Comparison of ENCODE assay signal across 1 cellular context in genomic region chr14:52552063-52552988, GRCh38.
TF ChIP-seq lines count a peak whose summit lies in the region.

Gene GPR137C (plus strand): TSS chr14:52552836. CDS start chr14:52553148, 312 bp downstream.
Gene TXNDC16 (minus strand): TSS chr14:52552505. CDS start chr14:52543557, 8,948 bp downstream.

TF ChIP-seq in HEK293, 187 proteins besides CTCF, POLR2A, EP300 and RAD21 (continued from another document and continues in another):
- TF ChIP-seq ZNF692 (tag by site-specific recombination; IDR thresholded peaks at IDR 0.05), result no peak
- no peak for TF ChIP-seq ZNF626 (tag by site-specific recombination; IDR thresholded peaks at IDR 0.05)
- no peak for TF ChIP-seq AEBP2 (tag by site-specific recombination; IDR thresholded peaks at IDR 0.05; ENCODE audit: borderline replicate concordance)
- TF ChIP-seq SCRT2 (tag by site-specific recombination; IDR thresholded peaks at IDR 0.05), result no peak
- TF ChIP-seq ZBTB17 (tag by site-specific recombination; IDR thresholded peaks at IDR 0.05), result peak; percentile 76
- TF ChIP-seq ZIC2 (tag by site-specific recombination; IDR thresholded peaks at IDR 0.05), result peak; percentile 41
- TF ChIP-seq SP2 (tag by site-specific recombination; IDR thresholded peaks at IDR 0.05), result peak; percentile 96
- TF ChIP-seq, protein P1, sequence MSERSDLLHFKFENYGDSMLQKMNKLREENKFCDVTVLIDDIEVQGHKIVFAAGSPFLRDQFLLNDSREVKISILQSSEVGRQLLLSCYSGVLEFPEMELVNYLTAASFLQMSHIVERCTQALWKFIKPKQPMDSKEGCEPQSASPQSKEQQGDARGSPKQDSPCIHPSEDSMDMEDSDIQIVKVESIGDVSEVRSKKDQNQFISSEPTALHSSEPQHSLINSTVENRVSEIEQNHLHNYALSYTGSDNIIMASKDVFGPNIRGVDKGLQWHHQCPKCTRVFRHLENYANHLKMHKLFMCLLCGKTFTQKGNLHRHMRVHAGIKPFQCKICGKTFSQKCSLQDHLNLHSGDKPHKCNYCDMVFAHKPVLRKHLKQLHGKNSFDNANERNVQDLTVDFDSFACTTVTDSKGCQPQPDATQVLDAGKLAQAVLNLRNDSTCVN (tag by site-specific recombination; optimal IDR thresholded peaks at IDR 0.05), result peak; percentile 72
- peak; percentile 75; the same call in 1 of the 2 replicates for TF ChIP-seq ZFP37 (tag by site-specific recombination; IDR thresholded peaks at IDR 0.05)
- TF ChIP-seq ZXDB (tag by site-specific recombination; IDR thresholded peaks at IDR 0.05), result 0 out of 2 replicates have a peak, but pooled peaks have one; percentile 25
- no peak for TF ChIP-seq ZNF768 (tag by site-specific recombination; IDR thresholded peaks at IDR 0.05)
- TF ChIP-seq ZNF449 (tag by site-specific recombination; IDR thresholded peaks at IDR 0.05), result no peak
- TF ChIP-seq ZNF621 (tag by site-specific recombination; IDR thresholded peaks at IDR 0.05), result no peak
- TF ChIP-seq KLF16 (tag by site-specific recombination; IDR thresholded peaks at IDR 0.05), result 0 out of 2 replicates have a peak, but pooled peaks have one; percentile 20
- no peak for TF ChIP-seq ZNF184 (tag by site-specific recombination; IDR thresholded peaks at IDR 0.05)
- TF ChIP-seq ZNF521 (tag by site-specific recombination; IDR thresholded peaks at IDR 0.05), result no peak
- TF ChIP-seq ZFP41 (tag by site-specific recombination; IDR thresholded peaks at IDR 0.05; ENCODE audit: borderline replicate concordance), result no peak
- peak; percentile 45; the same call in 1 of the 2 replicates for TF ChIP-seq ZNF76 (tag by site-specific recombination; IDR thresholded peaks at IDR 0.05; ENCODE audit: borderline replicate concordance, low read depth)
- TF ChIP-seq ZSCAN30 (tag by site-specific recombination; IDR thresholded peaks at IDR 0.05), result peak; percentile 98
- no peak for TF ChIP-seq YY1 (tag by site-specific recombination; IDR thresholded peaks at IDR 0.05)
- TF ChIP-seq ZNF121 (tag by site-specific recombination; IDR thresholded peaks at IDR 0.05), result no peak
- no peak for TF ChIP-seq ZNF354C (tag by site-specific recombination; IDR thresholded peaks at IDR 0.05; ENCODE audit: borderline replicate concordance, low read depth)
- no peak for TF ChIP-seq GLI2 (tag by site-specific recombination; IDR thresholded peaks at IDR 0.05; ENCODE audit: borderline replicate concordance, low read depth)
- no peak for TF ChIP-seq ZNF274 (IDR thresholded peaks at IDR 0.05; ENCODE audit: low read length)
- no peak for TF ChIP-seq ZNF274 (tag by site-specific recombination; IDR thresholded peaks at IDR 0.05; ENCODE audit: borderline replicate concordance)
- TF ChIP-seq, protein P2, sequence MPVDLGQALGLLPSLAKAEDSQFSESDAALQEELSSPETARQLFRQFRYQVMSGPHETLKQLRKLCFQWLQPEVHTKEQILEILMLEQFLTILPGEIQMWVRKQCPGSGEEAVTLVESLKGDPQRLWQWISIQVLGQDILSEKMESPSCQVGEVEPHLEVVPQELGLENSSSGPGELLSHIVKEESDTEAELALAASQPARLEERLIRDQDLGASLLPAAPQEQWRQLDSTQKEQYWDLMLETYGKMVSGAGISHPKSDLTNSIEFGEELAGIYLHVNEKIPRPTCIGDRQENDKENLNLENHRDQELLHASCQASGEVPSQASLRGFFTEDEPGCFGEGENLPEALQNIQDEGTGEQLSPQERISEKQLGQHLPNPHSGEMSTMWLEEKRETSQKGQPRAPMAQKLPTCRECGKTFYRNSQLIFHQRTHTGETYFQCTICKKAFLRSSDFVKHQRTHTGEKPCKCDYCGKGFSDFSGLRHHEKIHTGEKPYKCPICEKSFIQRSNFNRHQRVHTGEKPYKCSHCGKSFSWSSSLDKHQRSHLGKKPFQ (tag by site-specific recombination; IDR thresholded peaks at IDR 0.05), result no peak
- TF ChIP-seq FEZF1 (tag by site-specific recombination; IDR thresholded peaks at IDR 0.05), result no peak
- TF ChIP-seq ZNF280D (tag by site-specific recombination; IDR thresholded peaks at IDR 0.05), result no peak
- no peak for TF ChIP-seq ZNF776 (tag by site-specific recombination; IDR thresholded peaks at IDR 0.05; ENCODE audit: borderline replicate concordance)
- 0 out of 2 replicates have a peak, but pooled peaks have one; percentile 42 for TF ChIP-seq EGR2 (tag by site-specific recombination; IDR thresholded peaks at IDR 0.05; ENCODE audit: low read depth)
- no peak for TF ChIP-seq ZSCAN23 (tag by site-specific recombination; IDR thresholded peaks at IDR 0.05)
- peak; percentile 90 for TF ChIP-seq SP3 (tag by site-specific recombination; IDR thresholded peaks at IDR 0.05)
- TF ChIP-seq, protein P3, sequence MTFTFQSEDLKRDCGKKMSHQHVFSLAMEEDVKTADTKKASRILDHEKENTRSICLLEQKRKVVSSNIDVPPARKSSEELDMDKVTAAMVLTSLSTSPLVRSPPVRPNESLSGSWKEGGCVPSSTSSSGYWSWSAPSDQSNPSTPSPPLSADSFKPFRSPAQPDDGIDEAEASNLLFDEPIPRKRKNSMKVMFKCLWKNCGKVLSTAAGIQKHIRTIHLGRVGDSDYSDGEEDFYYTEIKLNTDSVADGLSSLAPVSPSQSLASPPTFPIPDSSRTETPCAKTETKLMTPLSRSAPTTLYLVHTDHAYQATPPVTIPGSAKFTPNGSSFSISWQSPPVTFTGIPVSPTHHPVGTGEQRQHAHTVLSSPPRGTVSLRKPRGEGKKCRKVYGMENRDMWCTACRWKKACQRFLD (tag by site-specific recombination; IDR thresholded peaks at IDR 0.05), result no peak
- TF ChIP-seq ZNF555 (tag by site-specific recombination; conservative IDR thresholded peaks at IDR 0.05), result no peak
- peak; percentile 24; the same call in 1 of the 2 replicates for TF ChIP-seq ZNF391 (tag by site-specific recombination; IDR thresholded peaks at IDR 0.05; ENCODE audit: borderline replicate concordance, low read depth)
- no peak for TF ChIP-seq OSR2 (tag by site-specific recombination; IDR thresholded peaks at IDR 0.05)
- no peak for TF ChIP-seq SALL2 (tag by site-specific recombination; IDR thresholded peaks at IDR 0.05; ENCODE audit: borderline replicate concordance)
- TF ChIP-seq ZNF530 (tag by site-specific recombination; IDR thresholded peaks at IDR 0.05; ENCODE audit: low read depth), result no peak
- TF ChIP-seq, protein P4, sequence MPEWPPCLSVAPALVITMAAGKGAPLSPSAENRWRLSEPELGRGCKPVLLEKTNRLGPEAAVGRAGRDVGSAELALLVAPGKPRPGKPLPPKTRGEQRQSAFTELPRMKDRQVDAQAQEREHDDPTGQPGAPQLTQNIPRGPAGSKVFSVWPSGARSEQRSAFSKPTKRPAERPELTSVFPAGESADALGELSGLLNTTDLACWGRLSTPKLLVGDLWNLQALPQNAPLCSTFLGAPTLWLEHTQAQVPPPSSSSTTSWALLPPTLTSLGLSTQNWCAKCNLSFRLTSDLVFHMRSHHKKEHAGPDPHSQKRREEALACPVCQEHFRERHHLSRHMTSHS (tag by site-specific recombination; IDR thresholded peaks at IDR 0.05), result no peak
- no peak for TF ChIP-seq ZNF660 (tag by site-specific recombination; IDR thresholded peaks at IDR 0.05)
- TF ChIP-seq ZNF24 (tag by site-specific recombination; IDR thresholded peaks at IDR 0.05), result no peak
- TF ChIP-seq ZNF48 (tag by site-specific recombination; IDR thresholded peaks at IDR 0.05), result no peak
- peak; percentile 36 for TF ChIP-seq GLIS1 (tag by site-specific recombination; IDR thresholded peaks at IDR 0.05)
- TF ChIP-seq, protein P5, sequence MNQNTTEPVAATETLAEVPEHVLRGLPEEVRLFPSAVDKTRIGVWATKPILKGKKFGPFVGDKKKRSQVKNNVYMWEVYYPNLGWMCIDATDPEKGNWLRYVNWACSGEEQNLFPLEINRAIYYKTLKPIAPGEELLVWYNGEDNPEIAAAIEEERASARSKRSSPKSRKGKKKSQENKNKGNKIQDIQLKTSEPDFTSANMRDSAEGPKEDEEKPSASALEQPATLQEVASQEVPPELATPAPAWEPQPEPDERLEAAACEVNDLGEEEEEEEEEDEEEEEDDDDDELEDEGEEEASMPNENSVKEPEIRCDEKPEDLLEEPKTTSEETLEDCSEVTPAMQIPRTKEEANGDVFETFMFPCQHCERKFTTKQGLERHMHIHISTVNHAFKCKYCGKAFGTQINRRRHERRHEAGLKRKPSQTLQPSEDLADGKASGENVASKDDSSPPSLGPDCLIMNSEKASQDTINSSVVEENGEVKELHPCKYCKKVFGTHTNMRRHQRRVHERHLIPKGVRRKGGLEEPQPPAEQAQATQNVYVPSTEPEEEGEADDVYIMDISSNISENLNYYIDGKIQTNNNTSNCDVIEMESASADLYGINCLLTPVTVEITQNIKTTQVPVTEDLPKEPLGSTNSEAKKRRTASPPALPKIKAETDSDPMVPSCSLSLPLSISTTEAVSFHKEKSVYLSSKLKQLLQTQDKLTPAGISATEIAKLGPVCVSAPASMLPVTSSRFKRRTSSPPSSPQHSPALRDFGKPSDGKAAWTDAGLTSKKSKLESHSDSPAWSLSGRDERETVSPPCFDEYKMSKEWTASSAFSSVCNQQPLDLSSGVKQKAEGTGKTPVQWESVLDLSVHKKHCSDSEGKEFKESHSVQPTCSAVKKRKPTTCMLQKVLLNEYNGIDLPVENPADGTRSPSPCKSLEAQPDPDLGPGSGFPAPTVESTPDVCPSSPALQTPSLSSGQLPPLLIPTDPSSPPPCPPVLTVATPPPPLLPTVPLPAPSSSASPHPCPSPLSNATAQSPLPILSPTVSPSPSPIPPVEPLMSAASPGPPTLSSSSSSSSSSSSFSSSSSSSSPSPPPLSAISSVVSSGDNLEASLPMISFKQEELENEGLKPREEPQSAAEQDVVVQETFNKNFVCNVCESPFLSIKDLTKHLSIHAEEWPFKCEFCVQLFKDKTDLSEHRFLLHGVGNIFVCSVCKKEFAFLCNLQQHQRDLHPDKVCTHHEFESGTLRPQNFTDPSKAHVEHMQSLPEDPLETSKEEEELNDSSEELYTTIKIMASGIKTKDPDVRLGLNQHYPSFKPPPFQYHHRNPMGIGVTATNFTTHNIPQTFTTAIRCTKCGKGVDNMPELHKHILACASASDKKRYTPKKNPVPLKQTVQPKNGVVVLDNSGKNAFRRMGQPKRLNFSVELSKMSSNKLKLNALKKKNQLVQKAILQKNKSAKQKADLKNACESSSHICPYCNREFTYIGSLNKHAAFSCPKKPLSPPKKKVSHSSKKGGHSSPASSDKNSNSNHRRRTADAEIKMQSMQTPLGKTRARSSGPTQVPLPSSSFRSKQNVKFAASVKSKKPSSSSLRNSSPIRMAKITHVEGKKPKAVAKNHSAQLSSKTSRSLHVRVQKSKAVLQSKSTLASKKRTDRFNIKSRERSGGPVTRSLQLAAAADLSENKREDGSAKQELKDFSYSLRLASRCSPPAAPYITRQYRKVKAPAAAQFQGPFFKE (tag by site-specific recombination; IDR thresholded peaks at IDR 0.05; ENCODE audit: borderline replicate concordance), result no peak
- no peak for TF ChIP-seq ZNF416 (tag by site-specific recombination; IDR thresholded peaks at IDR 0.05)
- no peak for TF ChIP-seq ZNF596 (tag by site-specific recombination; IDR thresholded peaks at IDR 0.05)
- no peak for TF ChIP-seq ZNF157 (tag by site-specific recombination; IDR thresholded peaks at IDR 0.05)
- TF ChIP-seq ZNF843 (tag by site-specific recombination; IDR thresholded peaks at IDR 0.05), result no peak
- no peak for TF ChIP-seq ZNF211 (tag by site-specific recombination; IDR thresholded peaks at IDR 0.05; ENCODE audit: low read depth)
